In the genomic region with DNA sequence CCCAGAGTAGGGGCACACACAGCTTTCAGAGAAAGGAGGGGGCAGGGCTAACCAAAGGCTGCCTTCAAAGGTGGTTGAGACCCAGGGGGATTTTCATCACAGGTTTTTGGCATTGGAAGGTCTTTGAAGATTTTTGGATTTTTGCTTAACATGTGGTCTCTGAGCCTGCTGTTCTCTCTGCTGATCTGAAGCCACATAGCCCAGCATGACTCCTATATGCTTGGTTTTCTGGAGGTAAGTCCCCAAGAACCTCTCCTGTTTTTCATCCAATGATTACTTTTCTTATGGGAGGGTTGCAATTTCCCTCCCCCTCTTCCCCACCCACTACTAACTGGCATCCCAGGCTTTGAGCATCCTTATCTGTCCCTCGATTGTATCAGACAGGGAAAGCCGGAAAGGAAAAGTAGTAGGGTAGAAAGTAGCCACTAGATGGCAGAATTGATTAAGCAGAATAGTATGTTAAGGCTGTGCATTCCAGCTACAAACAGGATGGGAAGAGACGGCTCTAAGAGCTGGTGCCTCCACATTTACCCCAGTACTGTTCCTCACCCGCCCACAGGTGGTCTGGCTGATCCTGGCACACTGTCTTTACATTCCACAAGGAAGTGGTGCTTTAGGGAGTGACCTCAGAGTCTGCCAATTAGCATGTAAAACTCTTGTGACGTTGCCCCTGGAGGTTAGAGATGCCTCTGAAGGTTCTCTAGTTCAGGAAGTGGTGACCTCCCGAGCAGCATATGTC, we compare ENCODE assay signal across 8 cellular contexts.
DNase-seq lines count a peak whose midpoint lies in the region; ATAC-seq, FAIRE-seq and TF ChIP-seq lines count a peak whose summit lies in the region.

No MANE protein-coding gene starts in this region.

- H3K4me2 ChIP-seq in neural progenitor cell = no peak overlapping the region

- peak; percentile 64 for TF ChIP-seq CTCF in D721Med (IDR thresholded peaks at IDR 0.05; ENCODE audit: insufficient read depth, missing control alignments)
- TF ChIP-seq CTCF in WERI-Rb-1 (IDR thresholded peaks at IDR 0.05; ENCODE audit: low read depth, low read length) = peak; percentile 37; the same call in 1 of the 2 replicates
- peak; percentile 79 for TF ChIP-seq CTCF in fibroblast of the aortic adventitia (IDR thresholded peaks at IDR 0.05; ENCODE audit: insufficient read depth, low read length)
- TF ChIP-seq CTCF in neural progenitor cell (IDR thresholded peaks at IDR 0.05) = peak; percentile 85
- TF ChIP-seq CTCF in lower leg skin (IDR thresholded peaks at IDR 0.05) = peak in 1 of 3 donors; percentile 32

- WGBS in lower leg skin, 2 donors = 3 to 6% methylated on average over 6 of the region's 6 CpGs

- H3K4me3 ChIP-seq in WERI-Rb-1 (ENCODE audit: low read depth, low read length) (no peak overlapping the region), fibroblast of the aortic adventitia (ENCODE audit: low read depth, low read length) (no peak overlapping the region), neural progenitor cell (no peak overlapping the region), lower leg skin (ENCODE audit: low read depth, poor library complexity, severe bottlenecking) (no peak overlapping the region)

- H4K20me1 ChIP-seq in neural progenitor cell (ENCODE audit: low read depth) = no peaks in the 10 kb centered on the region

- peaks cover 19% of the 10 kb centered on the region for H3K4me1 Mint-ChIP-seq in neural progenitor cell

- H3K79me2 ChIP-seq in neural progenitor cell (ENCODE audit: low read depth) = no peaks in the 10 kb centered on the region

- no peak overlapping the region for H3K9ac ChIP-seq in neural progenitor cell

- no peaks in the 10 kb centered on the region for H3K9me3 Mint-ChIP-seq in neural progenitor cell

- DNase-seq in D721Med (ENCODE audit: insufficient read length, low spot score) (peak; percentile 14), NCI-H187 treated with DMSO at 0.1 percent for 48 hours (lab: John Stamatoyannopoulos, UW) (peak; percentile 47), WERI-Rb-1 (peak; percentile 9), fibroblast of the aortic adventitia (ENCODE audit: low read depth) (peak; percentile 80), neural progenitor cell (ENCODE audit: low spot score) (peak; percentile 84), lower leg skin (ENCODE audit: low spot score in 2 of 2) (no peak)

- no peak for TF ChIP-seq POLR2A in lower leg skin (IDR thresholded peaks at IDR 0.05)

- no peak overlapping the region for H2AFZ ChIP-seq in neural progenitor cell (replicated peaks)

- H3K27ac ChIP-seq in WERI-Rb-1 = no peak overlapping the region
- no peak overlapping the region for H3K27ac ChIP-seq in neural progenitor cell

- H3K27me3 Mint-ChIP-seq in neural progenitor cell (ENCODE audit: insufficient read depth, low read depth) = peaks cover 3% of the 10 kb centered on the region

- H3K27ac Mint-ChIP-seq in neural progenitor cell = peak overlapping the region; percentile 27

- ATAC-seq in GM19023 (IDR thresholded peaks at IDR 0.05; ENCODE audit: unreplicated experiment) (peak; percentile 92), HG03095 (IDR thresholded peaks at IDR 0.05; ENCODE audit: unreplicated experiment) (peak; percentile 87)

- H3K27me3 ChIP-seq in WERI-Rb-1 (ENCODE audit: insufficient read depth, low read depth, severe bottlenecking) (no peaks in the 10 kb centered on the region), neural progenitor cell (no peaks in the 10 kb centered on the region)

- H3K4me1 ChIP-seq in neural progenitor cell = peaks cover 10% of the 10 kb centered on the region

- H3K36me3 Mint-ChIP-seq in neural progenitor cell = no peaks in the 10 kb centered on the region

- no peak overlapping the region for H3K4me3 Mint-ChIP-seq in neural progenitor cell

- H3K36me3 ChIP-seq in WERI-Rb-1 (no peaks in the 10 kb centered on the region), neural progenitor cell (no peaks in the 10 kb centered on the region)

- H3F3A ChIP-seq in neural progenitor cell (ENCODE audit: low read depth) = no peaks in the 10 kb centered on the region

- intact Hi-C loops in lower leg skin (cut with DNase I; ENCODE audit: low total_unique reads) = loop anchor here (5.0 kb wide), 1 partner anchor 845 kb away; no protein-coding TSS in a partner anchor

- FAIRE-seq in D721Med (lab: Jason Lieb, UNC) = no peak

- no peaks in the 10 kb centered on the region for H3K9me3 ChIP-seq in WERI-Rb-1 (ENCODE audit: severe bottlenecking)
- no peaks in the 10 kb centered on the region for H3K9me3 ChIP-seq in neural progenitor cell (ENCODE audit: low read depth)

Comparison
In these comparisons a context has a peak if more than half of its experiments do, and no peak if none do; other contexts are left out.
1. DNase-seq: peak in D721Med (single experiment), NCI-H187 treated with DMSO at 0.1 percent for 48 hours (single experiment), WERI-Rb-1 (single experiment), fibroblast of the aortic adventitia (single experiment) and neural progenitor cell (single experiment); none in lower leg skin (0 of 2).